ENCODE assay signal across 15 cellular contexts in genomic region chr6:14381225-14381887, GRCh38.
DNase-seq lines count a peak whose midpoint lies in the region; ATAC-seq and TF ChIP-seq lines count a peak whose summit lies in the region.
"Had no signal": no experiment of that assay in that cellular context is flagged by ENCODE, and none has a peak within 500 bp of the region (broad histone marks: within the 10 kb centered on the region; RNA-seq: fewer than 3 reads in every experiment).

No MANE protein-coding gene starts in this region.

- H3K79me2 ChIP-seq in GM23338 (replicated peaks; ENCODE audit: insufficient read depth): no peaks in the 10 kb centered on the region

- peak overlapping the region; percentile 39 for H3K4me2 ChIP-seq in GM23338

- H4K20me1 ChIP-seq in GM23338 (replicated peaks; ENCODE audit: insufficient read depth): no peaks in the 10 kb centered on the region
- H4K20me1 ChIP-seq: BLaER1 had no signal

- intact Hi-C loops in mucosa of descending colon (cut with DNase I, micrococcal nuclease): no loop called here
- intact Hi-C loops in activated CD4-positive, alpha-beta T cell treated with anti-CD3 and anti-CD28 coated beads, Interleukin-2, amount 10 ng/mL, durations not matched to agents 24 days and 14 days (cut with micrococcal nuclease): no loop called here

- H3K27me3 ChIP-seq in GM23338 (ENCODE audit: insufficient read depth): no peaks in the 10 kb centered on the region
- H3K27me3 ChIP-seq: BLaER1 had no signal

- TF ChIP-seq CTCF in GM23338 (conservative IDR thresholded peaks at IDR 0.05; ENCODE audit: low read depth in 2 of 2) (no peak), mucosa of descending colon (IDR thresholded peaks at IDR 0.05) (no peak)

- peaks cover 27% of the 10 kb centered on the region for H3K36me3 Mint-ChIP-seq in GM23338 (ENCODE audit: low read depth)
- peaks cover 2% of the 10 kb centered on the region for H3K36me3 Mint-ChIP-seq in activated CD4-positive, alpha-beta T cell treated with anti-CD3 and anti-CD28 coated beads, Interleukin-2, amount 10 ng/mL, durations not matched to agents 24 days and 14 days (ENCODE audit: low read depth)

- peaks cover 18% of the 10 kb centered on the region; the same call in 1 of the 2 replicates for H3F3A ChIP-seq in GM23338 (replicated peaks; ENCODE audit: low read depth)

- peaks cover 60% of the 10 kb centered on the region for H3K4me1 Mint-ChIP-seq in GM23338
- H3K4me1 Mint-ChIP-seq in activated CD4-positive, alpha-beta T cell treated with anti-CD3 and anti-CD28 coated beads, Interleukin-2, amount 10 ng/mL, durations not matched to agents 24 days and 14 days: peaks cover 32% of the 10 kb centered on the region

- H3K27ac ChIP-seq in GM23338 (ENCODE audit: low read depth): peak overlapping the region; percentile 97
- H3K27ac ChIP-seq: dorsolateral prefrontal cortex, thoracic aorta had no signal

- H3K36me3 ChIP-seq in GM23338 (ENCODE audit: insufficient read depth) (peaks cover 11% of the 10 kb centered on the region), mucosa of descending colon (ENCODE audit: low read depth) (no peaks in the 10 kb centered on the region)
- H3K36me3 ChIP-seq: BLaER1, thoracic aorta had no signal

- H3K4me3 ChIP-seq in GM23338: peak overlapping the region; percentile 26
- no peak overlapping the region for H3K4me3 ChIP-seq in mucosa of descending colon
- H3K4me3 ChIP-seq: BLaER1, dorsolateral prefrontal cortex, thoracic aorta had no signal

- H3K9me3 Mint-ChIP-seq in GM23338: peaks cover 25% of the 10 kb centered on the region
- H3K9me3 Mint-ChIP-seq in activated CD4-positive, alpha-beta T cell treated with anti-CD3 and anti-CD28 coated beads, Interleukin-2, amount 10 ng/mL, durations not matched to agents 24 days and 14 days: peaks cover 10% of the 10 kb centered on the region

- no peaks in the 10 kb centered on the region for H3K9me3 ChIP-seq in mucosa of descending colon
- H3K9me3 ChIP-seq: thoracic aorta had no signal

- H2AFZ ChIP-seq in GM23338: no peak overlapping the region

- H3K27me3 Mint-ChIP-seq in GM23338 (ENCODE audit: insufficient read depth, low read depth, poor library complexity): peaks cover 2% of the 10 kb centered on the region
- no peaks in the 10 kb centered on the region for H3K27me3 Mint-ChIP-seq in activated CD4-positive, alpha-beta T cell treated with anti-CD3 and anti-CD28 coated beads, Interleukin-2, amount 10 ng/mL, durations not matched to agents 24 days and 14 days
- H3K27me3 Mint-ChIP-seq: activated B cell treated with CpG ODN at 0.5 μM for 24 hours, naive B cell had no signal

- H3K27ac Mint-ChIP-seq in GM23338: peak overlapping the region; percentile 96
- H3K27ac Mint-ChIP-seq in activated CD4-positive, alpha-beta T cell treated with anti-CD3 and anti-CD28 coated beads, Interleukin-2, amount 10 ng/mL, durations not matched to agents 24 days and 14 days: no peak overlapping the region

- peak overlapping the region; percentile 51 for H3K4me3 Mint-ChIP-seq in GM23338
- H3K4me3 Mint-ChIP-seq in activated CD4-positive, alpha-beta T cell treated with anti-CD3 and anti-CD28 coated beads, Interleukin-2, amount 10 ng/mL, durations not matched to agents 24 days and 14 days: no peak overlapping the region
- H3K4me3 Mint-ChIP-seq: activated B cell treated with CpG ODN at 0.5 μM for 24 hours had no signal

- H3K9me2 ChIP-seq in GM23338 (ENCODE audit: insufficient read depth): no peaks in the 10 kb centered on the region; the same call in 1 of the 2 replicates

- peaks cover 45% of the 10 kb centered on the region for H3K4me1 ChIP-seq in GM23338 (ENCODE audit: insufficient read depth)
- peaks cover 3% of the 10 kb centered on the region for H3K4me1 ChIP-seq in mucosa of descending colon (ENCODE audit: low read depth)

- DNase-seq in GM23338 (ENCODE audit: low spot score): peak; percentile 84
- DNase-seq in NCI-H1930 (lab: John Stamatoyannopoulos, UW): peak; percentile 77 to 82
- peak; percentile 36 to 38 for DNase-seq in SHP77 (lab: John Stamatoyannopoulos, UW)
- no peak for DNase-seq in mucosa of descending colon
- DNase-seq in NCI-H2171 (lab: John Stamatoyannopoulos, UW): no peak
- DNase-seq in activated CD4-positive, alpha-beta T cell treated with anti-CD3 and anti-CD28 coated beads, Interleukin-2, amount 10 ng/mL, durations not matched to agents 24 days and 14 days: no peak
- DNase-seq: activated B cell treated with CpG ODN at 0.5 μM for 24 hours, activated gamma-delta T cell treated with Interleukin-2 at 50 U/mL for 16 hours, dorsolateral prefrontal cortex, hippocampal formation, naive B cell had no signal

- ATAC-seq in GM23338 (peak; percentile 62), mucosa of descending colon (peak; percentile 4), HG03457 (IDR thresholded peaks at IDR 0.05; ENCODE audit: unreplicated experiment) (no peak)
- ATAC-seq: Panc1 had no signal

TF ChIP-seq in GM23338, 12 proteins besides CTCF, POLR2A, EP300 and RAD21:
- TF ChIP-seq EZH2 (IDR thresholded peaks at IDR 0.05; ENCODE audit: low read depth, unreplicated experiment) (no peak), NANOG (IDR thresholded peaks at IDR 0.05; ENCODE audit: borderline replicate concordance) (peak; percentile 99), ETS1 (IDR thresholded peaks at IDR 0.05) (peak; percentile 71), ZNF462 (CRISPR knock-in tag; IDR thresholded peaks at IDR 0.05) (peak; percentile 52), CREB1 (CRISPR knock-in tag; IDR thresholded peaks at IDR 0.05; ENCODE audit: low read depth) (peak; percentile 30; the same call in 1 of the 2 replicates)
TF ChIP-seq in GM23338: peak in this region for 4.

Comparison
In these comparisons a context has a peak if more than half of its experiments do, and no peak if none do; other contexts are left out.
1. DNase-seq: peak in GM23338 (single experiment), NCI-H1930 (2 of 2) and SHP77 (2 of 2); none in mucosa of descending colon (0 of 3), NCI-H2171 (single experiment) and activated CD4-positive, alpha-beta T cell treated with anti-CD3 and anti-CD28 coated beads, Interleukin-2, amount 10 ng/mL, durations not matched to agents 24 days and 14 days (single experiment).